In the genomic region with DNA sequence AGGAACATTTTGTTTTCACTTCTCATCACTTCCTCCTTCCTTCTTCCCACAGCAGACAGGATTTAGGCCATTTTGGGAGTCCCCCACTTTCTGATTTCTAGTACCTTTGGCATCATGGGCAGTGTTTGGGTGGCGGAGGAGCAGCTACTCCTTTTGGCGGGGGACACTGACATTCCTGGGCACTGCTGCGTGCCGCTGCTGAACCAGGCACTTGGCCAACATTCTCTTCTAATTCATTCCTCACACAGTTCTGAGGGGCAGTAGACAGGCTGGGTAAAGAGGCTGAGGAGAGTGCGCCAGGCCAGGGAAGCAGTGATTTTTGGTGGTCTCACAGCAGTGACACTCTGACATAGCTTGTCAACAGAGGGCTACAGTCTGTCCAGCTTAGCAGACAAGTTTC, we compare ENCODE assay signal across 16 cellular contexts.
DNase-seq lines count a peak whose midpoint lies in the region; TF ChIP-seq lines count a peak whose summit lies in the region.
"Had no signal": no experiment of that assay in that cellular context is flagged by ENCODE, and none has a peak within 500 bp of the region (broad histone marks: within the 10 kb centered on the region; RNA-seq: fewer than 3 reads in every experiment).

No MANE protein-coding gene starts in this region.

- H2AFZ ChIP-seq in parathyroid adenoma = peak overlapping the region; percentile 54

- intact Hi-C loops in left ventricle myocardium inferior (cut with micrococcal nuclease) (no loop called here), spleen (cut with DNase I; ENCODE audit: low total_unique reads) (no loop called here)

- H3K79me2 ChIP-seq in parathyroid adenoma = peaks cover 12% of the 10 kb centered on the region

- H3K9ac ChIP-seq in parathyroid adenoma = no peak overlapping the region

- in situ Hi-C loops in ACHN (cut with HindIII; ENCODE audit: low pct_ligation_motif_present, low pct_unique_long_range_greater_than_20kb, low sequenced_read_pairs) = no loop called here

- H3K36me3 ChIP-seq in left ventricle myocardium inferior (no peaks in the 10 kb centered on the region), parathyroid adenoma (ENCODE audit: control insufficient read depth, insufficient read depth, low read length) (no peaks in the 10 kb centered on the region), spleen (no peaks in the 10 kb centered on the region)
- H3K36me3 ChIP-seq: Peyer's patch had no signal

- H3K27me3 ChIP-seq in left ventricle myocardium inferior (ENCODE audit: low read depth) (no peaks in the 10 kb centered on the region), parathyroid adenoma (ENCODE audit: control insufficient read depth, insufficient read depth, low read length) (no peaks in the 10 kb centered on the region), spleen (replicated peaks in 1 of 7) (no peaks in the 10 kb centered on the region)
- H3K27me3 ChIP-seq: Peyer's patch had no signal

- TF ChIP-seq POLR2A in spleen (IDR thresholded peaks at IDR 0.05) = no peak

- whole genome bisulfite sequencing in spleen, 5 donors = 56 to 83% (median 72%) methylated on average over 5 of the region's 5 CpGs

- H3K36me3 Mint-ChIP-seq in HFFc6 (ENCODE audit: low read depth) = no peaks in the 10 kb centered on the region
- H3K36me3 Mint-ChIP-seq: IgD-negative memory B cell; naive thymus-derived CD8-positive, alpha-beta T cell had no signal

- H3K4me1 Mint-ChIP-seq in HFFc6 (ENCODE audit: low read depth) = no peaks in the 10 kb centered on the region

- H3K4me3 ChIP-seq in left ventricle myocardium inferior = no peak overlapping the region
- no peak overlapping the region for H3K4me3 ChIP-seq in parathyroid adenoma (ENCODE audit: low read depth, low read length)
- H3K4me3 ChIP-seq in spleen = no peak overlapping the region
- H3K4me3 ChIP-seq: A549, Peyer's patch had no signal

- H3K27ac ChIP-seq in left ventricle myocardium inferior (replicated peaks) (peak overlapping the region; percentile 75), parathyroid adenoma (peak overlapping the region; percentile 87), spleen (peak overlapping the region in 1 of 8 donors; percentile 15)
- H3K27ac ChIP-seq: A549, Peyer's patch had no signal

- H3K4me1 ChIP-seq in left ventricle myocardium inferior (peaks cover 27% of the 10 kb centered on the region), parathyroid adenoma (peaks cover 37% of the 10 kb centered on the region), spleen (peaks cover 0 to 21% (median 15%) of the 10 kb centered on the region in 6 donors)
- H3K4me1 ChIP-seq: A549, Peyer's patch had no signal

- no peaks in the 10 kb centered on the region for H3K9me3 Mint-ChIP-seq in HFFc6
- H3K9me3 Mint-ChIP-seq: activated CD8-positive, alpha-beta T cell treated with anti-CD3 and anti-CD28 coated beads for 36 hours; IgD-negative memory B cell; naive thymus-derived CD8-positive, alpha-beta T cell had no signal

- no peak overlapping the region for H3K27ac Mint-ChIP-seq in HFFc6
- H3K27ac Mint-ChIP-seq: activated CD8-positive, alpha-beta T cell treated with anti-CD3 and anti-CD28 coated beads for 36 hours; IgD-negative memory B cell had no signal

- DNase-seq in ACHN (peak; percentile 52), astrocyte of the hippocampus (ENCODE audit: low read depth, low spot score) (peak; percentile 80), left ventricle myocardium inferior (peak; percentile 48), T1000 (lab: John Stamatoyannopoulos, UW) (no peak), spleen (no peak), NCI-H524 (lab: John Stamatoyannopoulos, UW) (no peak), HFFc6 (no peak)
- DNase-seq: activated CD8-positive, alpha-beta T cell treated with anti-CD3 and anti-CD28 coated beads for 36 hours; activated naive CD4-positive, alpha-beta T cell; naive thymus-derived CD8-positive, alpha-beta T cell; NCI-H1417 treated with DMSO at 0.1 percent for 48 hours; NCI-H510A treated with DMSO at 0.1 percent for 48 hours; Peyer's patch had no signal

- H3K4me3 Mint-ChIP-seq in HFFc6 = no peak overlapping the region
- H3K4me3 Mint-ChIP-seq: activated CD8-positive, alpha-beta T cell treated with anti-CD3 and anti-CD28 coated beads for 36 hours; IgD-negative memory B cell; naive thymus-derived CD8-positive, alpha-beta T cell had no signal

- TF ChIP-seq CTCF in left ventricle myocardium inferior (IDR thresholded peaks at IDR 0.05; ENCODE audit: borderline replicate concordance) = no peak
- TF ChIP-seq CTCF in parathyroid adenoma (IDR thresholded peaks at IDR 0.05) = no peak
- TF ChIP-seq CTCF in spleen (IDR thresholded peaks at IDR 0.05 in 8 of 11, conservative IDR thresholded peaks at IDR 0.05 in 3 of 11) = no peak
- TF ChIP-seq CTCF in HFFc6 (IDR thresholded peaks at IDR 0.05) = no peak

- H3K27me3 Mint-ChIP-seq in HFFc6 (ENCODE audit: insufficient read depth) = peaks cover 20% of the 10 kb centered on the region
- H3K27me3 Mint-ChIP-seq: activated CD8-positive, alpha-beta T cell treated with anti-CD3 and anti-CD28 coated beads for 36 hours had no signal

- H3K4me2 ChIP-seq in parathyroid adenoma (ENCODE audit: low read length) = peak overlapping the region; percentile 50
- H3K4me2 ChIP-seq: A549 had no signal

- H3K9me3 ChIP-seq in left ventricle myocardium inferior (replicated peaks) = no peaks in the 10 kb centered on the region
- no peaks in the 10 kb centered on the region for H3K9me3 ChIP-seq in parathyroid adenoma (ENCODE audit: control insufficient read depth, low read length)
- H3K9me3 ChIP-seq in spleen = no peaks in the 10 kb centered on the region
- H3K9me3 ChIP-seq: A549, Peyer's patch had no signal

Comparison
In these comparisons a context has a peak if more than half of its experiments do, and no peak if none do; other contexts are left out.
1. DNase-seq: peak in ACHN (single experiment), astrocyte of the hippocampus (single experiment) and left ventricle myocardium inferior (single experiment); none in T1000 (single experiment), spleen (single experiment), NCI-H524 (0 of 2) and HFFc6 (single experiment).